ENCODE assay signal across 1 cellular context in genomic region chr11:46363031-46363407, GRCh38.
TF ChIP-seq lines count a peak whose summit lies in the region.

No MANE protein-coding gene starts in this region.

TF ChIP-seq in GM23338, 12 proteins besides CTCF, POLR2A, EP300 and RAD21 (continued from another document):
- no peak for TF ChIP-seq REST (IDR thresholded peaks at IDR 0.05; ENCODE audit: unreplicated experiment)
- no peak for TF ChIP-seq POLR2AphosphoS5 (IDR thresholded peaks at IDR 0.05; ENCODE audit: low read depth)
- TF ChIP-seq STAT1 (IDR thresholded peaks at IDR 0.05; ENCODE audit: unreplicated experiment): no peak
- no peak for TF ChIP-seq EZH2 (IDR thresholded peaks at IDR 0.05; ENCODE audit: low read depth, unreplicated experiment)
- TF ChIP-seq ETS1 (IDR thresholded peaks at IDR 0.05): no peak
- no peak for TF ChIP-seq EZH2phosphoT487 (IDR thresholded peaks at IDR 0.05; ENCODE audit: unreplicated experiment)
- TF ChIP-seq ZNF462 (CRISPR knock-in tag; IDR thresholded peaks at IDR 0.05): no peak
